Comparison of ENCODE assay signal across 8 cellular contexts in genomic region chr14:21437063-21437901, GRCh38.
DNase-seq lines count a peak whose midpoint lies in the region; ATAC-seq lines count a peak whose summit lies in the region.

No MANE protein-coding gene starts in this region.

- peak; percentile 99 for ATAC-seq in GM19043 (IDR thresholded peaks at IDR 0.05; ENCODE audit: low read depth, unreplicated experiment)
- ATAC-seq in HG03354 (IDR thresholded peaks at IDR 0.05; ENCODE audit: poor library complexity, severe bottlenecking, unreplicated experiment) = peak; percentile 98
- ATAC-seq in activated CD4-positive, CD25-positive, alpha-beta regulatory T cell treated with anti-CD3 and anti-CD28 coated beads, Interleukin-2, amount 50 U/mL, for 24 hours = peak; percentile 99

- peak; percentile 98 for DNase-seq in AG20443 (ENCODE audit: low spot score)
- DNase-seq in NCI-H446 (lab: John Stamatoyannopoulos, UW) = peak; percentile 98 to 99
- peak; percentile 99 for DNase-seq in cerebellar cortex (ENCODE audit: low spot score)
- DNase-seq in islet precursor cell = peak; percentile 99
- peak; percentile 99 for DNase-seq in stimulated activated CD4-positive, alpha-beta T cell treated with anti-CD3 and anti-CD28 coated beads, Interleukin-12 subunit alpha, Interleukin-12 subunit beta, amount 100 ng/mL, for 4 hours

Comparison
In these comparisons a context has a peak if more than half of its experiments do, and no peak if none do; other contexts are left out.
1. Peak in every context shown above with its lines: DNase-seq and ATAC-seq.